Comparison of ENCODE assay signal across 8 cellular contexts in genomic region chr15:59528965-59529402, GRCh38.
A peak's percentile ranks its signal among the peaks of the same experiment; 100 is the strongest.
DNase-seq lines count a peak whose midpoint lies in the region; ATAC-seq and TF ChIP-seq lines count a peak whose summit lies in the region.

No MANE protein-coding gene starts in this region.

- H3K4me3 ChIP-seq in colonic mucosa (no peak overlapping the region), left lung (no peak overlapping the region)

- H3K9ac ChIP-seq in colonic mucosa (ENCODE audit: low read depth in 2 of 2, low read length in 2 of 2): no peak overlapping the region

- H3K4me1 ChIP-seq in colonic mucosa (no peaks in the 10 kb centered on the region), left lung (peaks cover 0 to 20% of the 10 kb centered on the region in 2 donors)

- H3K27ac ChIP-seq in colonic mucosa (no peak overlapping the region), left lung (no peak overlapping the region)

- intact Hi-C loops in colonic mucosa (cut with DNase I): no loop called here
- intact Hi-C loops in left lung (cut with DNase I): no loop called here

- TF ChIP-seq CTCF in colonic mucosa (IDR thresholded peaks at IDR 0.05): peak; percentile 81
- peak; percentile 66 to 80 for TF ChIP-seq CTCF in left lung (IDR thresholded peaks at IDR 0.05)

- H3K9me3 ChIP-seq in colonic mucosa (no peaks in the 10 kb centered on the region), left lung (no peaks in the 10 kb centered on the region)

- ATAC-seq in HG03342 (IDR thresholded peaks at IDR 0.05; ENCODE audit: unreplicated experiment) (peak; percentile 52), left lung (peak; percentile 98), GM18519 (IDR thresholded peaks at IDR 0.05; ENCODE audit: low FRiP score, unreplicated experiment) (no peak)

- H3K36me3 ChIP-seq in colonic mucosa (no peaks in the 10 kb centered on the region), left lung (no peaks in the 10 kb centered on the region)

- DNase-seq in D341Med (ENCODE audit: low spot score): peak; percentile 86
- peak; percentile 74 for DNase-seq in NCI-H526 treated with DMSO at 0.1 percent for 48 hours (lab: John Stamatoyannopoulos, UW)
- DNase-seq in activated CD4-positive, alpha-beta T cell treated with anti-CD3 and anti-CD28 coated beads for 48 hours: peak; percentile 77
- peak; percentile 96 for DNase-seq in colonic mucosa
- DNase-seq in left lung: peak; percentile 82 to 85
- DNase-seq in stimulated activated CD4-positive, alpha-beta T cell treated with anti-CD3 and anti-CD28 coated beads, Interleukin-4, amount 100 ng/mL, for 4 hours: peak; percentile 49 to 57

- H3K27me3 ChIP-seq in colonic mucosa (no peaks in the 10 kb centered on the region), left lung (peaks cover 0 to 7% of the 10 kb centered on the region in 2 donors)
